ENCODE assay signal across 8 cellular contexts in genomic region chr4:40149960-40150385, GRCh38. TPM values are rescaled to one million over a fixed set of nuclear protein-coding genes. Genes with fewer than 3 reads are reported as not detected.
A peak's percentile ranks its signal among the peaks of the same experiment; 100 is the strongest.
DNase-seq lines count a peak whose midpoint lies in the region; ATAC-seq, FAIRE-seq and TF ChIP-seq lines count a peak whose summit lies in the region.

No MANE protein-coding gene starts in this region.

- no peaks in the 10 kb centered on the region for H3K27me3 ChIP-seq in WERI-Rb-1 (ENCODE audit: insufficient read depth, low read depth, severe bottlenecking)

- TF ChIP-seq CTCF in WERI-Rb-1 (IDR thresholded peaks at IDR 0.05; ENCODE audit: low read depth, low read length) (peak; percentile 78), kidney (IDR thresholded peaks at IDR 0.05; ENCODE audit: borderline replicate concordance, extremely low read depth, insufficient read depth) (peak; percentile 87)

- peak; percentile 88 for FAIRE-seq in kidney (lab: Jason Lieb, UNC)

- no peak overlapping the region for H3K4me3 ChIP-seq in WERI-Rb-1 (ENCODE audit: low read depth, low read length)
- H3K4me3 ChIP-seq in kidney (ENCODE audit: low read length in 2 of 2) = no peak overlapping the region

- H3K9me3 ChIP-seq in WERI-Rb-1 (ENCODE audit: severe bottlenecking) = peaks cover 7% of the 10 kb centered on the region
- H3K9me3 ChIP-seq in kidney (ENCODE audit: control insufficient read depth in 1 of 2, low read length in 2 of 2) = peaks cover 0 to 5% of the 10 kb centered on the region in 2 donors

- ATAC-seq in HG02642 (IDR thresholded peaks at IDR 0.05; ENCODE audit: poor library complexity, unreplicated experiment) = peak; percentile 68
- no peak for ATAC-seq in HG02970 (IDR thresholded peaks at IDR 0.05; ENCODE audit: low FRiP score, unreplicated experiment)

- in situ Hi-C loops in T47D (cut with HindIII; ENCODE audit: low pct_unique_long_range_greater_than_20kb, low sequenced_read_pairs) = no loop called here

- peak; percentile 66 for DNase-seq in ELF-1 (ENCODE audit: low read depth, low spot score)
- peak; percentile 41 for DNase-seq in NCI-H2227 treated with DMSO at 0.1 percent for 48 hours (lab: John Stamatoyannopoulos, UW)
- peak; percentile 73 for DNase-seq in WERI-Rb-1
- peak; percentile 11 to 84 for DNase-seq in T47D (ENCODE audit: low read depth in 1 of 2, low spot score in 1 of 2)
- DNase-seq in kidney = no peak
- peak; percentile 52 to 70 for DNase-seq in stimulated activated CD4-positive, alpha-beta T cell treated with anti-CD3 and anti-CD28 coated beads, Interleukin-4, amount 100 ng/mL, for 4 hours

- H3K27ac ChIP-seq in WERI-Rb-1 (no peak overlapping the region), kidney (ENCODE audit: low read depth in 2 of 2, low read length in 2 of 2) (no peak overlapping the region)

- intact Hi-C loops in kidney (cut with DNase I) = no loop called here

- H3K4me1 ChIP-seq in kidney (ENCODE audit: control insufficient read depth in 1 of 2, insufficient read depth in 1 of 2, low read depth in 1 of 2, low read length in 2 of 2) = no peaks in the 10 kb centered on the region

- H3K36me3 ChIP-seq in WERI-Rb-1 (peaks cover 58% of the 10 kb centered on the region), kidney (ENCODE audit: control insufficient read depth in 1 of 2, insufficient read depth in 2 of 2, low read length in 2 of 2) (no peaks in the 10 kb centered on the region)

- no peak overlapping the region for H3K9ac ChIP-seq in kidney (ENCODE audit: low read length in 2 of 2)

RNA-seq across cellular contexts. Expression of gene RHOH, which starts 46.9 kb away (rescaled TPM):
- 14.1 TPM for total RNA-seq in kidney
- polyA plus RNA-seq in kidney (ENCODE audit: insufficient read depth, low read depth, low replicate concordance) = 0.17 TPM
